In the genomic region with DNA sequence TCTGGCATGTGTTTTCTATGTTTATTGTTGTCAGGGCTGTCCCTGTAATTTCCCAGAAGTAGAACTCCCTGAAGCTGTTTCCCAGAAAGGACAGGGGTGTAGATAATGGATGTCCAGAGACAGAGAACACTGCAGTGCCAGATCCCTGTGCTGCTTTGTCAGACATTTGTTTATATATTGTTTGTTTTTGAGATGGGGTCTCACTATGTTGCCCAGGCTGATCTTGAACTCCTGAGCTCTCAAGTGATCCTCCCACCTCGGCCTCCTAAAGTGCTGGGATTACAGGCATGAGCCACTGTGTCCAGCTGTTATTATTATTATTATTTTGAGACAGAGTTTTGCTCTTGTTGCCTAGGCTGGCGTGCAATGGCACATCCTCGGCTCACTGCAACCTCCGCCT, we compare ENCODE assay signal across 24 cellular contexts.
"Had no signal": no experiment of that assay in that cellular context is flagged by ENCODE, and none has a peak within 500 bp of the region (broad histone marks: within the 10 kb centered on the region; RNA-seq: fewer than 3 reads in every experiment).

No MANE protein-coding gene starts in this region.

- ATAC-seq: foreskin keratinocyte; natural killer cell treated with Interleukin-12 subunit alpha and Interleukin-12 subunit beta and Interleukin-15 and Interleukin-18, amount 100 ng/mL, for 72 hours; stimulated activated naive CD8-positive, alpha-beta T cell treated with anti-CD3 and anti-CD28 coated beads, Interleukin-15, amount 100 ng/mL, for 72 hours had no signal

- H3K4me1 ChIP-seq: foreskin keratinocyte, uterus had no signal

- H3K9me3 Mint-ChIP-seq: endodermal cell; natural killer cell treated with Interleukin-12 subunit alpha and Interleukin-12 subunit beta and Interleukin-15 and Interleukin-18, amount 100 ng/mL, for 72 hours; stimulated activated naive CD8-positive, alpha-beta T cell treated with anti-CD3 and anti-CD28 coated beads, Interleukin-15, amount 100 ng/mL, for 72 hours had no signal

- H3K36me3 ChIP-seq: neutrophil, pancreas, suprapubic skin, uterus had no signal

- H3K27ac ChIP-seq: epithelial cell of prostate, foreskin keratinocyte, neutrophil, pancreas, right lobe of liver, suprapubic skin, transverse colon, uterus had no signal

- H3K4me3 ChIP-seq: lung, pancreas, right lobe of liver, suprapubic skin, transverse colon, uterus had no signal

- H3K27me3 Mint-ChIP-seq: activated naive CD8-positive, alpha-beta T cell treated with anti-CD3 and anti-CD28 coated beads for 36 hours; natural killer cell treated with Interleukin-12 subunit alpha and Interleukin-12 subunit beta and Interleukin-15 and Interleukin-18, amount 100 ng/mL, for 72 hours; stimulated activated naive CD8-positive, alpha-beta T cell treated with anti-CD3 and anti-CD28 coated beads, Interleukin-15, amount 100 ng/mL, for 72 hours had no signal

- H3K27me3 ChIP-seq: foreskin keratinocyte, neutrophil, pancreas, right lobe of liver, suprapubic skin, transverse colon, uterus had no signal

- H3K27ac Mint-ChIP-seq: activated naive CD8-positive, alpha-beta T cell treated with anti-CD3 and anti-CD28 coated beads for 36 hours; endodermal cell; stimulated activated naive CD8-positive, alpha-beta T cell treated with anti-CD3 and anti-CD28 coated beads, Interleukin-15, amount 100 ng/mL, for 72 hours had no signal

- DNase-seq: activated gamma-delta T cell treated with Interleukin-2 at 50 U/mL for 16 hours; activated naive CD8-positive, alpha-beta T cell treated with anti-CD3 and anti-CD28 coated beads for 36 hours; activated T-cell treated with anti-CD3 and anti-CD28 coated beads, Interleukin-2, amount 50 U/mL, for 48 hours; amniotic stem cell; dermis blood vessel endothelial cell; endodermal cell; foreskin keratinocyte; hippocampal formation; islet precursor cell; pancreas; right lobe of liver; small intestine; stimulated activated CD4-positive, alpha-beta T cell treated with anti-CD3 and anti-CD28 coated beads, Interleukin-15, amount 100 ng/mL, for 24 hours; stimulated activated CD4-positive, alpha-beta T cell treated with anti-CD3 and anti-CD28 coated beads, Interleukin-2, amount 100 ng/mL, for 48 hours; stimulated activated naive CD8-positive, alpha-beta T cell treated with anti-CD3 and anti-CD28 coated beads, Interleukin-15, amount 100 ng/mL, for 72 hours; SW 1271; T-helper 9 cell; transverse colon; uterus had no signal

- H3K9me3 ChIP-seq: neutrophil, pancreas, right lobe of liver, suprapubic skin, transverse colon, uterus had no signal

- H3K4me3 Mint-ChIP-seq: activated naive CD8-positive, alpha-beta T cell treated with anti-CD3 and anti-CD28 coated beads for 36 hours; endodermal cell; natural killer cell treated with Interleukin-12 subunit alpha and Interleukin-12 subunit beta and Interleukin-15 and Interleukin-18, amount 100 ng/mL, for 72 hours; stimulated activated naive CD8-positive, alpha-beta T cell treated with anti-CD3 and anti-CD28 coated beads, Interleukin-15, amount 100 ng/mL, for 72 hours had no signal
